Comparison of ENCODE assay signal across 17 cellular contexts in genomic region chr14:94867209-94867608, GRCh38.
DNase-seq lines count a peak whose midpoint lies in the region; ATAC-seq, FAIRE-seq and TF ChIP-seq lines count a peak whose summit lies in the region.
"Had no signal": no experiment of that assay in that cellular context is flagged by ENCODE, and none has a peak within 500 bp of the region (broad histone marks: within the 10 kb centered on the region; RNA-seq: fewer than 3 reads in every experiment).

No MANE protein-coding gene starts in this region.

- no peaks in the 10 kb centered on the region; the same call in 1 of the 2 replicates for H3K23me2 ChIP-seq in H1 (ENCODE audit: low read depth, low read length)

- H4K91ac ChIP-seq in H1 (replicated peaks; ENCODE audit: insufficient read length, low read length): no peak overlapping the region
- H4K91ac ChIP-seq in trophoblast cell (ENCODE audit: low read depth, low read length): no peak overlapping the region

- peak overlapping the region in 1 of 4 experiments; percentile 1; a peak in 1 of 7 replicates for H3K9ac ChIP-seq in H1 (replicated peaks in 1 of 4; ENCODE audit: extremely low read depth in 1 of 4, low read depth in 3 of 4, low read length in 3 of 4)
- H3K9ac ChIP-seq in trophoblast cell (ENCODE audit: low read length): no peak overlapping the region

- TF ChIP-seq POLR2A in H1 (IDR thresholded peaks at IDR 0.05; ENCODE audit: control extremely low read depth in 1 of 2, low read depth in 2 of 2, low read length in 2 of 2): no peak

- DNase-seq in H1 (ENCODE audit: low read depth in 1 of 2, low spot score in 2 of 2) (no peak), trophoblast cell (no peak), upper lobe of right lung (no peak), kidney tubule cell (ENCODE audit: low spot score) (no peak)
- DNase-seq: CD4-positive, alpha-beta memory T cell; COR-L47; DMS153; DND-41; HCEC 1CT had no signal

- H3K4me3 ChIP-seq in HEK293 (ENCODE audit: low read depth, low read length) (no peak overlapping the region), H1 (ENCODE audit: extremely low read depth in 1 of 4, insufficient read depth in 2 of 4, low read depth in 3 of 4, low read length in 4 of 4) (no peak overlapping the region), trophoblast cell (ENCODE audit: low read depth, low read length) (peak overlapping the region; percentile 35), upper lobe of right lung (no peak overlapping the region)
- H3K4me3 ChIP-seq: GM23338 had no signal

- H4K8ac ChIP-seq in H1 (ENCODE audit: extremely low read depth, insufficient read depth, low read length) (no peak overlapping the region; the same call in 1 of the 2 replicates), trophoblast cell (ENCODE audit: low read depth, low read length) (no peak overlapping the region)

- H3K4me2 ChIP-seq in H1 (ENCODE audit: insufficient read depth in 1 of 2, low read depth in 2 of 2, low read length in 2 of 2): no peak overlapping the region
- no peak overlapping the region for H3K4me2 ChIP-seq in trophoblast cell (ENCODE audit: low read length)
- H3K4me2 ChIP-seq: GM23338 had no signal

- no peak overlapping the region for H3K18ac ChIP-seq in H1 (ENCODE audit: extremely low read depth, low read length)
- no peak overlapping the region for H3K18ac ChIP-seq in trophoblast cell (ENCODE audit: low read length)

- WGBS in H1 (ENCODE audit: extremely low coverage in 1 of 2, insufficient coverage in 1 of 2, insufficient read length in 1 of 2, insufficient replicate concordance in 2 of 2, low coverage in 1 of 2, low lambda C conversion rate in 2 of 2, missing lambda C conversion rate in 1 of 2), 2 experiments: 93% methylated on average over 6 of the region's 6 CpGs; no CpG with 5 or more reads in 1 of the 2 experiments
- no CpG with 5 or more reads among the region's 6 CpGs for WGBS in trophoblast cell (ENCODE audit: extremely low coverage, insufficient coverage, insufficient read length)

- H3K79me2 ChIP-seq in H1 (ENCODE audit: control insufficient read depth in 1 of 2, insufficient read depth in 2 of 2, low read length in 2 of 2) (no peaks in the 10 kb centered on the region), trophoblast cell (ENCODE audit: control insufficient read depth, insufficient read depth, low read length, poor library complexity) (no peaks in the 10 kb centered on the region)

- H3K4me1 ChIP-seq in HEK293 (ENCODE audit: control insufficient read depth, insufficient read depth, low read length): no peaks in the 10 kb centered on the region
- peaks cover 0 to 7% (median 5%) of the 10 kb centered on the region in 4 experiments; a peak in 4 of 7 replicates for H3K4me1 ChIP-seq in H1 (replicated peaks in 1 of 4; ENCODE audit: control insufficient read depth in 3 of 4, insufficient read depth in 4 of 4, low read length in 3 of 4)
- H3K4me1 ChIP-seq in trophoblast cell (ENCODE audit: control insufficient read depth in 1 of 2, insufficient read depth in 2 of 2, low read length in 2 of 2): no peaks in the 10 kb centered on the region
- no peaks in the 10 kb centered on the region for H3K4me1 ChIP-seq in upper lobe of right lung

- TF ChIP-seq CTCF in HEK293 (tag by site-specific recombination; IDR thresholded peaks at IDR 0.05): no peak
- TF ChIP-seq CTCF in H1 (IDR thresholded peaks at IDR 0.05; ENCODE audit: control extremely low read depth in 1 of 3, insufficient read depth in 1 of 3, low read depth in 1 of 3, low read length in 3 of 3): no peak
- no peak for TF ChIP-seq CTCF in upper lobe of right lung (IDR thresholded peaks at IDR 0.05)

- FAIRE-seq in H1 (lab: Jason Lieb, UNC): no peak
- FAIRE-seq: G401.6, GM12892, H54 had no signal

- no peak overlapping the region for H2BK5ac ChIP-seq in H1 (ENCODE audit: low read depth, low read length)
- no peak overlapping the region for H2BK5ac ChIP-seq in trophoblast cell (ENCODE audit: low read depth, low read length, poor library complexity)

- no peak for TF ChIP-seq EP300 in H1 (IDR thresholded peaks at IDR 0.05; ENCODE audit: borderline replicate concordance in 1 of 2, low read depth in 2 of 2, low read length in 2 of 2)

- H3K36me3 ChIP-seq in HEK293 (ENCODE audit: control insufficient read depth in 2 of 2, insufficient read depth in 1 of 2, low read length in 2 of 2): no peaks in the 10 kb centered on the region
- H3K36me3 ChIP-seq in H1 (ENCODE audit: control insufficient read depth in 2 of 4, insufficient read depth in 4 of 4, low read length in 3 of 4): no peaks in the 10 kb centered on the region
- no peaks in the 10 kb centered on the region for H3K36me3 ChIP-seq in trophoblast cell (ENCODE audit: control insufficient read depth in 1 of 2, insufficient read depth in 2 of 2, low read length in 2 of 2)
- no peaks in the 10 kb centered on the region for H3K36me3 ChIP-seq in upper lobe of right lung

- intact Hi-C loops in upper lobe of right lung (cut with DNase I): no loop called here

- H4K20me1 ChIP-seq in H1 (replicated peaks in 1 of 2; ENCODE audit: control insufficient read depth in 1 of 2, insufficient read depth in 2 of 2, low read length in 2 of 2): peaks cover 0 to 3% of the 10 kb centered on the region in 2 experiments

- TF ChIP-seq RAD21 in H1 (IDR thresholded peaks at IDR 0.05 in 1 of 2, conservative IDR thresholded peaks at IDR 0.05 in 1 of 2; ENCODE audit: low read depth in 2 of 2, low read length in 2 of 2): no peak

- no peak overlapping the region for H4K5ac ChIP-seq in H1 (ENCODE audit: insufficient read length, low read depth, low read length)

- H2AFZ ChIP-seq in H1 (ENCODE audit: low read length): no peak overlapping the region
- H2AFZ ChIP-seq in trophoblast cell (ENCODE audit: insufficient read depth, low read length, poor library complexity): no peak overlapping the region
- H2AFZ ChIP-seq: GM23338 had no signal

- H3K23ac ChIP-seq in H1 (ENCODE audit: insufficient read length): no peak overlapping the region
- H3K23ac ChIP-seq in trophoblast cell (ENCODE audit: low read length): peak overlapping the region; percentile 29

- H2AK5ac ChIP-seq in H1 (ENCODE audit: low read depth, low read length): 0 out of 2 replicates have a peak overlapping the region, but pooled peaks have one; percentile 86
- no peak overlapping the region for H2AK5ac ChIP-seq in trophoblast cell (ENCODE audit: low read length)

- H3K14ac ChIP-seq in H1 (ENCODE audit: insufficient read length) (no peak overlapping the region), trophoblast cell (ENCODE audit: low read length) (no peak overlapping the region)

- peak overlapping the region; percentile 65; the same call in 1 of the 2 replicates for H2BK12ac ChIP-seq in H1 (ENCODE audit: low read depth, low read length)
- no peak overlapping the region for H2BK12ac ChIP-seq in trophoblast cell (ENCODE audit: low read length)

- H3K56ac ChIP-seq in H1 (replicated peaks; ENCODE audit: insufficient read length, low read depth, low read length): no peak overlapping the region

- H2BK120ac ChIP-seq in H1 (replicated peaks; ENCODE audit: low read depth, low read length) (no peak overlapping the region), trophoblast cell (ENCODE audit: insufficient read depth, low read length, poor library complexity) (no peak overlapping the region)

- peak; percentile 32 for ATAC-seq in upper lobe of right lung
- ATAC-seq in GM21381 (IDR thresholded peaks at IDR 0.05; ENCODE audit: unreplicated experiment): no peak
- no peak for ATAC-seq in GM21723 (IDR thresholded peaks at IDR 0.05; ENCODE audit: unreplicated experiment)
- no peak for ATAC-seq in HG02798 (IDR thresholded peaks at IDR 0.05; ENCODE audit: poor library complexity, unreplicated experiment)

- H3K79me1 ChIP-seq in H1 (ENCODE audit: low read depth, low read length) (no peaks in the 10 kb centered on the region), trophoblast cell (ENCODE audit: low read length) (no peaks in the 10 kb centered on the region)

- POLR2A ChIA-PET in HEK293 (lab: Yijun Ruan, JAX): no interaction called here
- POLR2A ChIA-PET in H1 (lab: Charles Lee; ENCODE audit: partially characterized antibody): no interaction called here

- H3K27me3 ChIP-seq in H1 (replicated peaks in 1 of 4; ENCODE audit: control insufficient read depth in 3 of 4, extremely low read depth in 1 of 4, insufficient read depth in 3 of 4, low read length in 3 of 4) (no peaks in the 10 kb centered on the region), trophoblast cell (ENCODE audit: insufficient read depth, low read length) (no peaks in the 10 kb centered on the region), upper lobe of right lung (peaks cover 15% of the 10 kb centered on the region)

- H3K27ac ChIP-seq in HEK293 (ENCODE audit: extremely low read depth, low read depth, low read length): no peak overlapping the region
- H3K27ac ChIP-seq in H1 (ENCODE audit: low read depth, low read length): no peak overlapping the region
- no peak overlapping the region for H3K27ac ChIP-seq in trophoblast cell (ENCODE audit: low read depth, low read length)
- H3K27ac ChIP-seq in upper lobe of right lung: no peak overlapping the region

- peak overlapping the region; percentile 77; the same call in 1 of the 2 replicates for H2BK15ac ChIP-seq in H1 (ENCODE audit: low read length)

- CTCF ChIA-PET in HEK293 (lab: Yijun Ruan, JAX) (no interaction called here), H1 (lab: Charles Lee; ENCODE audit: partially characterized antibody) (interaction anchor here (0.6 kb wide), 1 partner anchor 1577 kb away, joined by 5 read pairs; no protein-coding TSS in a partner anchor)

- no peaks in the 10 kb centered on the region for H3K9me3 ChIP-seq in HEK293 (ENCODE audit: control insufficient read depth, insufficient read depth, low read depth, low read length)
- no peaks in the 10 kb centered on the region for H3K9me3 ChIP-seq in H1 (ENCODE audit: insufficient read depth in 2 of 2, low read depth in 1 of 2, low read length in 1 of 2)
- H3K9me3 ChIP-seq in trophoblast cell (ENCODE audit: insufficient read depth, low read depth, low read length): no peaks in the 10 kb centered on the region
- no peaks in the 10 kb centered on the region for H3K9me3 ChIP-seq in upper lobe of right lung

- H4K12ac ChIP-seq in trophoblast cell (ENCODE audit: low read depth, low read length): no peak overlapping the region

- H2BK20ac ChIP-seq in H1 (ENCODE audit: low read length): 0 out of 2 replicates have a peak overlapping the region, but pooled peaks have one; percentile 37

- no peak overlapping the region for H3K4ac ChIP-seq in H1 (replicated peaks; ENCODE audit: insufficient read length, low read depth, low read length)
- no peak overlapping the region for H3K4ac ChIP-seq in trophoblast cell (ENCODE audit: low read depth, low read length)

TF ChIP-seq in HEK293, 187 proteins besides CTCF, POLR2A, EP300 and RAD21 (continues in another document):
- TF ChIP-seq EGR2 (tag by site-specific recombination; IDR thresholded peaks at IDR 0.05; ENCODE audit: low read depth) (peak; percentile 88), SALL2 (tag by site-specific recombination; IDR thresholded peaks at IDR 0.05; ENCODE audit: borderline replicate concordance) (no peak), ZFP41 (tag by site-specific recombination; IDR thresholded peaks at IDR 0.05; ENCODE audit: borderline replicate concordance) (no peak)

TF ChIP-seq in H1, 55 proteins besides CTCF, POLR2A, EP300 and RAD21 (continues in another document):
- no peak for TF ChIP-seq HDAC2 (IDR thresholded peaks at IDR 0.05; ENCODE audit: borderline replicate concordance in 1 of 2, low read depth in 2 of 2, low read length in 2 of 2)
- no peak for TF ChIP-seq CREB1 (IDR thresholded peaks at IDR 0.05)
- TF ChIP-seq RFX5 (IDR thresholded peaks at IDR 0.05; ENCODE audit: borderline replicate concordance, low read depth, low read length): no peak
